27 cellular contexts compared by ENCODE assay signal in the genomic region with DNA sequence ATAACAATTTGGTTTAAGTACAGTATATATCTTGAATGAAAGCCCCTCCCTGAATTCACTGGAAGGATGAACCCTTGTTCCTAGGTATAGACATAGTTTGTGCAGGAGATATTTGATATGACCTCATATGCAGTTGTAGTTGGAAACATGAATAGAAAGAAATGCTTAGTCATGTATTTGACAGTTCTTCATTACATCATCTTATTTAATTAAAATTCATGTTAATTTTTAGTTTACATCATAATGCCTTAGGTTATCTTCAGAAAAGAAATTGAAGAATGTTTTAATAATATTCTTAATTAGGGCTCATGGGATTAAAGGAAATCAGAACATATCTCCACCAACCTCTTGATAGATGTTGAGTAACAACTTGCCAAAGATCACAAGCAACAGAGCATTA. TPM values are rescaled to one million over a fixed set of nuclear protein-coding genes. Genes with fewer than 3 reads are reported as not detected.
DNase-seq lines count a peak whose midpoint lies in the region; ATAC-seq, FAIRE-seq and TF ChIP-seq lines count a peak whose summit lies in the region.
"Had no signal": no experiment of that assay in that cellular context is flagged by ENCODE, and none has a peak within 500 bp of the region (broad histone marks: within the 10 kb centered on the region; RNA-seq: fewer than 3 reads in every experiment).

No MANE protein-coding gene starts in this region.

- FAIRE-seq in A549 (lab: Jason Lieb, UNC): no peak
- FAIRE-seq in K562 (lab: Jason Lieb, UNC): no peak
- no peak for FAIRE-seq in H54 (lab: Jason Lieb, UNC)
- FAIRE-seq: A204.1, D721Med, GM12891, GM18507, H1 had no signal

- TF ChIP-seq POLR2A in A549 (IDR thresholded peaks at IDR 0.05; ENCODE audit: low read length): no peak
- TF ChIP-seq POLR2A in IMR-90 (IDR thresholded peaks at IDR 0.05; ENCODE audit: low read depth, low read length): no peak
- TF ChIP-seq POLR2A in K562 (conservative IDR thresholded peaks at IDR 0.05): no peak
- no peak for TF ChIP-seq POLR2A in H54 (IDR thresholded peaks at IDR 0.05; ENCODE audit: low read depth, low read length)

- in situ Hi-C loops in IMR-90 (cut with MboI; ENCODE audit: low sequenced_read_pairs): no loop called here
- in situ Hi-C loops in K562 (cut with MboI): no loop called here

- dilution Hi-C loops in IMR-90 (cut with HindIII; ENCODE audit: low sequenced_read_pairs, unreplicated experiment): no loop called here

- H2AFZ ChIP-seq in IMR-90 (replicated peaks; ENCODE audit: low read length, poor library complexity) (no peak overlapping the region), K562 (ENCODE audit: low read depth, low read length) (0 out of 2 replicates have a peak overlapping the region, but pooled peaks have one; percentile 2)

- H4K8ac ChIP-seq in IMR-90 (ENCODE audit: low read depth in 2 of 2, low read length in 2 of 2): no peak overlapping the region

- H2AK5ac ChIP-seq in IMR-90 (ENCODE audit: low read depth, low read length): no peak overlapping the region

- H3K9me3 ChIP-seq in A549 (no peaks in the 10 kb centered on the region), IMR-90 (ENCODE audit: control insufficient read depth, insufficient read depth, low read length) (no peaks in the 10 kb centered on the region), K562 (replicated peaks; ENCODE audit: control insufficient read depth, insufficient read depth, low read depth, low read length) (no peaks in the 10 kb centered on the region)
- H3K9me3 ChIP-seq: BE2C; BLaER1 treated with 17β-estradiol and CSF1 and Interleukin-3, amounts not matched to agents 10 nM and 100 nM had no signal

- H3K9me1 ChIP-seq in IMR-90 (ENCODE audit: insufficient read depth, low read length): peaks cover 3% of the 10 kb centered on the region; the same call in 1 of the 2 replicates
- no peaks in the 10 kb centered on the region for H3K9me1 ChIP-seq in K562 (ENCODE audit: control insufficient read depth, insufficient read depth, low read length)

- no peak overlapping the region for H2BK15ac ChIP-seq in IMR-90 (ENCODE audit: low read depth, low read length)

- H3K36me3 ChIP-seq in IMR-90 (ENCODE audit: control insufficient read depth, insufficient read depth, low read length): no peaks in the 10 kb centered on the region
- no peaks in the 10 kb centered on the region for H3K36me3 ChIP-seq in K562 (ENCODE audit: control insufficient read depth, insufficient read depth, low read length)
- H3K36me3 ChIP-seq: BE2C; BLaER1 treated with 17β-estradiol and CSF1 and Interleukin-3, amounts not matched to agents 10 nM and 100 nM had no signal

- H3K56ac ChIP-seq in IMR-90 (ENCODE audit: extremely low read depth, insufficient read depth, low read length): no peak overlapping the region

- TF ChIP-seq RAD21 in A549 (conservative IDR thresholded peaks at IDR 0.05 in 1 of 2, IDR thresholded peaks at IDR 0.05 in 1 of 2): no peak
- TF ChIP-seq RAD21 in IMR-90 (IDR thresholded peaks at IDR 0.05; ENCODE audit: low read length): no peak
- no peak for TF ChIP-seq RAD21 in K562 (CRISPR knock-in tag; conservative IDR thresholded peaks at IDR 0.05 in 1 of 2, IDR thresholded peaks at IDR 0.05 in 1 of 2)

- no peak overlapping the region for H3K4ac ChIP-seq in IMR-90 (ENCODE audit: low read depth, low read length)

- no peak overlapping the region for H2BK5ac ChIP-seq in IMR-90 (ENCODE audit: low read depth, low read length, poor library complexity, severe bottlenecking)

- H4K91ac ChIP-seq in IMR-90 (ENCODE audit: insufficient read depth, low read depth, low read length): no peak overlapping the region

- H3K14ac ChIP-seq in IMR-90 (replicated peaks; ENCODE audit: low read depth, low read length): no peak overlapping the region

- peak; percentile 4 for DNase-seq in NCI-H2171 treated with DMSO at 0.1 percent for 48 hours (lab: John Stamatoyannopoulos, UW)
- no peak for DNase-seq in NCI-H2171 (lab: John Stamatoyannopoulos, UW)
- DNase-seq in A549 (ENCODE audit: low read depth in 1 of 2, low spot score in 1 of 2): no peak
- no peak for DNase-seq in IMR-90
- no peak for DNase-seq in K562 (ENCODE audit: extremely low read depth in 1 of 4, low spot score in 3 of 4)
- no peak for DNase-seq in H54 (ENCODE audit: insufficient read length, low spot score)
- no peak for DNase-seq in pons (ENCODE audit: low spot score)
- DNase-seq: ACHN; AML-193; BE2C; CD4-positive, alpha-beta T cell; CD8-positive, alpha-beta memory T cell; DMS 273 treated with DMSO at 0.1 percent for 48 hours; DMS79; EL; GDM1; H9; HFFc6 had no signal

- no peak overlapping the region for H3K4me3 ChIP-seq in A549
- H3K4me3 ChIP-seq in IMR-90 (ENCODE audit: insufficient read depth, low read depth, low read length): no peak overlapping the region
- H3K4me3 ChIP-seq in K562: no peak overlapping the region
- H3K4me3 ChIP-seq: BLaER1 treated with 17β-estradiol and CSF1 and Interleukin-3, amounts not matched to agents 10 nM and 100 nM had no signal

- no peak overlapping the region for H4K5ac ChIP-seq in IMR-90 (ENCODE audit: low read depth, low read length)

- H3K18ac ChIP-seq in IMR-90 (ENCODE audit: low read depth, low read length): no peak overlapping the region

- peaks cover 9% of the 10 kb centered on the region; the same call in 2 of the 3 replicates for H3K4me1 ChIP-seq in A549
- H3K4me1 ChIP-seq in IMR-90 (ENCODE audit: control insufficient read depth, insufficient read depth, low read length): peaks cover 2% of the 10 kb centered on the region; the same call in 1 of the 2 replicates
- peaks cover 0 to 2% of the 10 kb centered on the region in 2 experiments; a peak in 1 of 5 replicates for H3K4me1 ChIP-seq in K562 (replicated peaks in 1 of 2; ENCODE audit: control insufficient read depth in 2 of 2, insufficient read depth in 2 of 2, low read length in 2 of 2)
- H3K4me1 ChIP-seq: BE2C had no signal

- no peaks in the 10 kb centered on the region for H3K79me2 ChIP-seq in K562 (ENCODE audit: control insufficient read depth, insufficient read depth, low read length)

- no peaks in the 10 kb centered on the region for H4K20me1 ChIP-seq in IMR-90 (ENCODE audit: insufficient read depth, low read length)
- no peaks in the 10 kb centered on the region for H4K20me1 ChIP-seq in K562 (replicated peaks; ENCODE audit: control insufficient read depth, insufficient read depth, low read length)
- H4K20me1 ChIP-seq: BLaER1 treated with 17β-estradiol and CSF1 and Interleukin-3, amounts not matched to agents 10 nM and 100 nM had no signal

- BruUV-seq in IMR-90 (replicated peaks; lab: Mats Ljungman, UMichigan): no TSS peak
- no TSS peak for BruUV-seq in K562 (replicated peaks; lab: Mats Ljungman, UMichigan)

- H3K9ac ChIP-seq in IMR-90 (ENCODE audit: low read depth, low read length) (no peak overlapping the region), K562 (ENCODE audit: insufficient read depth in 1 of 2, low read depth in 2 of 2, low read length in 2 of 2) (no peak overlapping the region)
- H3K9ac ChIP-seq: BLaER1 treated with 17β-estradiol and CSF1 and Interleukin-3, amounts not matched to agents 10 nM and 100 nM had no signal

- H3K4me2 ChIP-seq in A549: no peak overlapping the region
- no peak overlapping the region for H3K4me2 ChIP-seq in IMR-90 (ENCODE audit: low read depth, low read length)
- H3K4me2 ChIP-seq in K562 (ENCODE audit: insufficient read depth, low read length): no peak overlapping the region
- H3K4me2 ChIP-seq: BLaER1 treated with 17β-estradiol and CSF1 and Interleukin-3, amounts not matched to agents 10 nM and 100 nM had no signal

- H3K23ac ChIP-seq in IMR-90 (ENCODE audit: low read depth, low read length): no peak overlapping the region

- TF ChIP-seq CTCF in A549 (IDR thresholded peaks at IDR 0.05) (no peak), IMR-90 (conservative IDR thresholded peaks at IDR 0.05; ENCODE audit: low read depth, low read length) (no peak), K562 (IDR thresholded peaks at IDR 0.05 in 2 of 3, conservative IDR thresholded peaks at IDR 0.05 in 1 of 3; ENCODE audit: insufficient read depth in 2 of 3, low read depth in 1 of 3, low read length in 3 of 3) (no peak)

- H2BK20ac ChIP-seq in IMR-90 (ENCODE audit: low read depth, low read length): no peak overlapping the region

- ATAC-seq in A549 (no peak), IMR-90 (ENCODE audit: low read depth) (no peak), K562 (no peak)
- ATAC-seq: HCT116 had no signal

- intact Hi-C loops in IMR-90 (cut with micrococcal nuclease): no loop called here
- intact Hi-C loops in K562 (cut with micrococcal nuclease): no loop called here

- H2BK120ac ChIP-seq in IMR-90 (ENCODE audit: low read depth, low read length): no peak overlapping the region

- no peak overlapping the region for H2AK9ac ChIP-seq in IMR-90 (replicated peaks; ENCODE audit: low read depth, low read length, poor library complexity)

- H3K27me3 ChIP-seq in IMR-90 (ENCODE audit: control insufficient read depth, insufficient read depth, low read length): no peaks in the 10 kb centered on the region
- no peaks in the 10 kb centered on the region for H3K27me3 ChIP-seq in K562 (ENCODE audit: control insufficient read depth in 2 of 2, insufficient read depth in 2 of 2, low read length in 2 of 2)
- H3K27me3 ChIP-seq: BE2C; BLaER1 treated with 17β-estradiol and CSF1 and Interleukin-3, amounts not matched to agents 10 nM and 100 nM had no signal

- TF ChIP-seq EP300 in A549 (IDR thresholded peaks at IDR 0.05) (no peak), K562 (IDR thresholded peaks at IDR 0.05; ENCODE audit: low read length) (no peak)

- POLR2A ChIA-PET in A549 (lab: Yijun Ruan, JAX) (no interaction called here), IMR-90 (lab: Charles Lee; ENCODE audit: unreplicated experiment) (no interaction called here), K562 (lab: Yijun Ruan, JAX) (interaction anchor here (0.9 kb wide), 1 partner anchor 11 kb away, joined by 3 read pairs; no protein-coding TSS in a partner anchor)

- peak overlapping the region in 1 of 2 experiments; percentile 54; a peak in 3 of 6 replicates for H3K27ac ChIP-seq in A549
- H3K27ac ChIP-seq in IMR-90 (ENCODE audit: insufficient read depth, low read length): no peak overlapping the region
- no peak overlapping the region for H3K27ac ChIP-seq in K562 (ENCODE audit: extremely low read depth, low read depth, low read length)
- H3K27ac ChIP-seq: 22Rv1; BLaER1 treated with 17β-estradiol and CSF1 and Interleukin-3, amounts not matched to agents 10 nM and 100 nM had no signal

- CTCF ChIA-PET in A549 (lab: Yijun Ruan, JAX): no interaction called here
- CTCF ChIA-PET in IMR-90 (lab: Yijun Ruan, JAX): no interaction called here
- CTCF ChIA-PET in K562 (lab: Yijun Ruan, JAX; ENCODE audit: low intra/inter-chr PET ratio): no interaction called here

- no peaks in the 10 kb centered on the region for H3K79me1 ChIP-seq in IMR-90 (ENCODE audit: low read depth in 1 of 2, low read length in 2 of 2)

RNA-seq across cellular contexts. Expression of a gene that starts 19.2 kb away (rescaled TPM):
- polyA plus RNA-seq in A549 (2011; rRNA removed) (not detected in 2 replicates), A549 (2017; fragmentation: RNase III; extraction: RNeasy Plus Mini Kit Qiagen cat#74134 plus additional on column Dnase treatment) (not detected in 3 replicates), IMR-90 (2012; rRNA removed) (not detected in 2 replicates), K562 (2011; rRNA removed) (not detected in 2 replicates), K562 (2014; fragmentation: Illumina TruSeq; extraction: Trizol) (not detected in 2 replicates), K562 (2014; fragmentation: Nextera tagmentation; extraction: Ambion mirVana) (not detected), K562 (2014; rRNA removed) (not detected in 2 replicates)
- not detected in 2 replicates for polyA plus RNA-seq in A549 (2012; cell fraction: cytosol; rRNA removed)
- polyA plus RNA-seq in A549 (2012; cell fraction: nucleus; rRNA removed): not detected in 2 replicates
- not detected in 2 replicates for polyA minus RNA-seq in A549 (2011; rRNA and poly(A)+ RNA removed)
- total RNA-seq in IMR-90 (2012; rRNA removed) (not detected in 2 replicates), K562 (2014; rRNA removed) (not detected in 2 replicates), K562 (2014; rRNA removed; fragmentation: Illumina TruSeq; extraction: Trizol) (not detected in 2 replicates), K562 (2015; rRNA removed; fragmentation: Illumina TruSeq; extraction: Trizol) (not detected in 2 replicates), K562 (2021) (0.18 TPM in 1 of 2 replicates, not detected in the other)
- polyA plus RNA-seq in IMR-90 (2012; cell fraction: cytosol; rRNA removed): not detected in 2 replicates
- not detected in 2 replicates for polyA plus RNA-seq in IMR-90 (2012; cell fraction: nucleus; rRNA removed; ENCODE audit: low replicate concordance)
- not detected in 2 replicates for total RNA-seq in K562 (2011; cell fraction: chromatin; rRNA removed; ENCODE audit: low replicate concordance)
- total RNA-seq in K562 (2011; cell fraction: nucleolus; rRNA removed): not detected in 2 replicates
- not detected in 2 replicates for total RNA-seq in K562 (2011; cell fraction: nucleoplasm; rRNA removed)
- not detected in 2 replicates for polyA plus RNA-seq in K562 (2011; cell fraction: cytosol; rRNA removed)
- polyA plus RNA-seq in K562 (2011; cell fraction: nucleus; rRNA removed): not detected in 2 replicates
- not detected in 2 replicates for polyA plus RNA-seq in K562 (2012)
- not detected in 2 replicates for polyA minus RNA-seq in K562 (2011; rRNA and poly(A)+ RNA removed)
- not detected in 2 replicates for polyA minus RNA-seq in K562 (2011; cell fraction: cytosol; rRNA and poly(A)+ RNA removed)
- polyA minus RNA-seq in K562 (2011; cell fraction: nucleus; rRNA and poly(A)+ RNA removed): not detected in 2 replicates
- total RNA-seq: CD4-positive, alpha-beta T cell; CD8-positive, alpha-beta memory T cell; H1; H9; HFFc6 had no signal
- polyA plus RNA-seq: CD14-positive monocyte; CD8-positive, alpha-beta memory T cell; H1 had no signal
